In the genomic region with DNA sequence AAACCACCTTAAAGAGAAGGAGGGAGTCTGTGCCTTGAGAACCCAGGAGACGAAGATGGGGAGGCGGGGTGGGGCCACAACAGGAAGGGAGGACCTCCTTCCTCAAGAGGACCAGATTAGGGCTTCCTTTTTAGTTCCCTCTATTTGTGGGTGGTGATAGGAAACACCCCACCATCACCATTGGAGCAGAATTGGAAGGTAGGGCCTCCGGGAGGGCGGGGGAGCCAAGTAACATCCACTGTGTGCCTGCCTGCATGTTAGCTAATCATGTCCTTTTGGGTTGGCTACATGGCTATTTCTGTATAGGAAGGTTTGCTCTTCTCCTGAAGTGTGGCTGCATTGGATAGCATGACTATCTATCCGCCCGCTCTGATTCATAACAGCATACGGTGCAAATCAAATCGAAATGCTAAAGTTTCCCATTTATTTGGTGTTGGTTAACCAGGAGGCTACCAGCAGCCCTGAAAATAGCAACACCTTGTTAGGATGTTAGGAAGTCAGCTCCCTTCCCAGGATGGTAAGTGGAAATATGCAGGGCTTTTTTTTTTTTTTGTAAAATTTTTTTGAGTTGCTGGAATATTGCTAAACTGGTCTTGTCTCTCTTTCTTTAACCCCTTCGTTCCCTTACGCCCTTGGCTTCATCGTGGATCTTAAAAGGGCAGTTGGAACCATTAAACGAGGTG, we compare ENCODE assay signal across 35 cellular contexts.
"Had no signal": no experiment of that assay in that cellular context is flagged by ENCODE, and none has a peak within 500 bp of the region (broad histone marks: within the 10 kb centered on the region; RNA-seq: fewer than 3 reads in every experiment).

No MANE protein-coding gene starts in this region.

- H3K27me3 ChIP-seq: Peyer's patch had no signal

- H3K36me3 ChIP-seq: brain microvascular endothelial cell, Peyer's patch, WERI-Rb-1 had no signal

- H3K4me3 ChIP-seq: Peyer's patch had no signal

- H3K27ac ChIP-seq: brain microvascular endothelial cell, Peyer's patch, WERI-Rb-1 had no signal

- H3K9me3 ChIP-seq: Peyer's patch had no signal

- DNase-seq: activated CD4-positive, alpha-beta memory T cell treated with anti-CD3 and anti-CD28 coated beads, Interleukin-2, amount 10 ng/mL, durations not matched to agents 7 days and 5 days; activated CD4-positive, alpha-beta T cell treated with anti-CD3 and anti-CD28 coated beads for 1 hour; activated CD4-positive, alpha-beta T cell treated with anti-CD3 and anti-CD28 coated beads for 48 hours; activated CD4-positive, CD25-positive, alpha-beta regulatory T cell; activated CD8-positive, alpha-beta memory T cell treated with anti-CD3 and anti-CD28 coated beads for 24 hours; activated CD8-positive, alpha-beta memory T cell treated with anti-CD3 and anti-CD28 coated beads, Interleukin-2, amount 10 ng/mL, durations not matched to agents 7 days and 5 days; activated CD8-positive, alpha-beta memory T cell treated with anti-CD3 and anti-CD28 coated beads, Interleukin-2, amount 50 U/mL, for 48 hours; activated effector memory CD4-positive, alpha-beta T cell treated with Interleukin-2 at 50 U/mL for 16 hours; activated naive CD4-positive, alpha-beta T cell treated with anti-CD3 and anti-CD28 coated beads, Interleukin-2, amount 10 ng/mL, durations not matched to agents 7 days and 5 days; activated naive CD8-positive, alpha-beta T cell treated with anti-CD3 and anti-CD28 coated beads, Interleukin-2, amount 50 U/mL, for 24 hours; activated T-cell treated with anti-CD3 and anti-CD28 coated beads, Interleukin-2, amount 50 U/mL, for 48 hours; brain microvascular endothelial cell; central memory CD4-positive, alpha-beta T cell; Karpas-422; KBM-7; NCI-H1048; NCI-H1105 treated with DMSO at 0.1 percent for 48 hours; NCI-H1436; NCI-H1694; NCI-H1930; NCI-H2081 treated with DMSO at 0.1 percent for 48 hours; NCI-H226; NCI-H446 treated with DMSO at 0.1 percent for 48 hours; NCI-H524; NCI-H69; NCI-H82; PC-3; Peyer's patch; RPMI8226; SHP77 treated with DMSO at 0.1 percent for 48 hours; SW 1271; T-helper 1 cell; T-helper 2 cell; T-helper 9 cell; WERI-Rb-1 had no signal
